ENCODE assay signal across 34 cellular contexts in genomic region chr5:1232780-1233179, GRCh38. TPM values are rescaled to one million over a fixed set of nuclear protein-coding genes. Genes with fewer than 3 reads are reported as not detected.
"Had no signal": no experiment of that assay in that cellular context is flagged by ENCODE, and none has a peak within 500 bp of the region (broad histone marks: within the 10 kb centered on the region; RNA-seq: fewer than 3 reads in every experiment).

No MANE protein-coding gene starts in this region.

- H3K9me3 ChIP-seq: SK-N-SH had no signal

- H3K9ac ChIP-seq: SK-N-SH had no signal

- H3K4me1 ChIP-seq: Peyer's patch, SJSA1 had no signal

- H3K4me3 ChIP-seq: Peyer's patch, SJSA1 had no signal

- H3K27me3 ChIP-seq: brain microvascular endothelial cell, Peyer's patch had no signal

- DNase-seq: activated CD4-positive, alpha-beta T cell treated with anti-CD3 and anti-CD28 coated beads, Interleukin-2, amount 10 ng/mL, durations not matched to agents 24 days and 14 days; activated CD4-positive, alpha-beta T cell treated with anti-CD3 and anti-CD28 coated beads, Interleukin-2, amount 50 U/mL, for 4 hours; activated CD8-positive, alpha-beta T cell treated with anti-CD3 and anti-CD28 coated beads for 36 hours; activated effector memory CD4-positive, alpha-beta T cell treated with anti-CD3 and anti-CD28 coated beads, Interleukin-2, amount 50 U/mL, for 16 hours; activated naive CD4-positive, alpha-beta T cell; activated naive CD4-positive, alpha-beta T cell treated with anti-CD3 and anti-CD28 coated beads, Interleukin-2, amount 50 U/mL, for 16 hours; activated naive CD8-positive, alpha-beta T cell treated with anti-CD3 and anti-CD28 coated beads for 36 hours; activated T-cell treated with anti-CD3 and anti-CD28 coated beads, Interleukin-2, amount 50 U/mL, for 1 hour; activated T-cell treated with anti-CD3 and anti-CD28 coated beads, Interleukin-2, amount 50 U/mL, for 72 hours; amniotic stem cell; aorta; brain microvascular endothelial cell; MM.1S; NCI-H1092 treated with DMSO at 0.1 percent for 48 hours; NCI-H1694; NCI-H1930; NCI-H2081 treated with DMSO at 0.1 percent for 48 hours; NCI-H226; NCI-H446 treated with DMSO at 0.1 percent for 48 hours; NCI-H524; NCI-H69; NCI-H82; NK-92 treated with Interleukin-12 subunit alpha and Interleukin-12 subunit beta, amount 100 ng/mL, for 24 hours; PC-3; Peyer's patch; RPMI8226; SHP77 treated with DMSO at 0.1 percent for 48 hours; SK-N-SH had no signal

- ATAC-seq: activated CD8-positive, alpha-beta T cell treated with anti-CD3 and anti-CD28 coated beads for 36 hours; activated T-cell treated with anti-CD3 and anti-CD28 coated beads, Interleukin-2, amount 50 U/mL, for 72 hours; activated T-helper 17 cell treated with anti-CD3 and anti-CD28 coated beads, Interleukin-2, amount 50 U/mL, for 72 hours; PC-3 had no signal

- H3K27ac ChIP-seq: brain microvascular endothelial cell, Peyer's patch, SJSA1 had no signal

- FAIRE-seq: TTC549 had no signal

- H3K36me3 ChIP-seq: brain microvascular endothelial cell, Peyer's patch, SJSA1 had no signal

- H3K4me2 ChIP-seq: SK-N-SH had no signal

RNA-seq across cellular contexts. Expression of gene SLC6A18, which starts 7.6 kb away (rescaled TPM):
- total RNA-seq: activated CD4-positive, alpha-beta T cell treated with anti-CD3 and anti-CD28 coated beads, Interleukin-2, amount 10 ng/mL, durations not matched to agents 24 days and 14 days; activated CD8-positive, alpha-beta memory T cell treated with anti-CD3 and anti-CD28 coated beads for 36 hours; activated CD8-positive, alpha-beta T cell treated with anti-CD3 and anti-CD28 coated beads for 36 hours; activated naive CD8-positive, alpha-beta T cell treated with anti-CD3 and anti-CD28 coated beads for 36 hours; activated T-cell treated with anti-CD3 and anti-CD28 coated beads, Interleukin-2, amount 50 U/mL, for 72 hours; activated T-helper 17 cell treated with anti-CD3 and anti-CD28 coated beads, Interleukin-2, amount 50 U/mL, for 72 hours; aorta; chondrocyte; LHCN-M2; PC-3; SJSA1 had no signal
- polyA plus RNA-seq: aorta, SK-N-SH had no signal

RNA-seq across cellular contexts. Expression of gene SLC6A19, which starts 31.4 kb away (rescaled TPM):
- total RNA-seq: activated CD4-positive, alpha-beta T cell treated with anti-CD3 and anti-CD28 coated beads, Interleukin-2, amount 10 ng/mL, durations not matched to agents 24 days and 14 days; activated CD8-positive, alpha-beta memory T cell treated with anti-CD3 and anti-CD28 coated beads for 36 hours; activated CD8-positive, alpha-beta T cell treated with anti-CD3 and anti-CD28 coated beads for 36 hours; activated naive CD8-positive, alpha-beta T cell treated with anti-CD3 and anti-CD28 coated beads for 36 hours; activated T-cell treated with anti-CD3 and anti-CD28 coated beads, Interleukin-2, amount 50 U/mL, for 72 hours; activated T-helper 17 cell treated with anti-CD3 and anti-CD28 coated beads, Interleukin-2, amount 50 U/mL, for 72 hours; chondrocyte; LHCN-M2; PC-3 had no signal
- polyA plus RNA-seq: SK-N-SH had no signal
